Comparison of ENCODE assay signal across 1 cellular context in genomic region chr16:28589930-28590329, GRCh38.
TF ChIP-seq lines count a peak whose summit lies in the region.

No MANE protein-coding gene starts in this region.

TF ChIP-seq in HepG2, 621 proteins besides CTCF, POLR2A, EP300 and RAD21:
- TF ChIP-seq AGO1 (IDR thresholded peaks at IDR 0.05; ENCODE audit: low read depth, low read length, poor library complexity, severe bottlenecking) (peak; percentile 36), GFI1 (CRISPR knock-in tag; IDR thresholded peaks at IDR 0.05; ENCODE audit: borderline replicate concordance) (no peak), RBFOX2 (IDR thresholded peaks at IDR 0.05; ENCODE audit: low read depth, low read length) (peak; percentile 58; the same call in 1 of the 2 replicates), ZBTB44 (CRISPR knock-in tag; IDR thresholded peaks at IDR 0.05) (no peak), MEIS1 (CRISPR knock-in tag; IDR thresholded peaks at IDR 0.05; ENCODE audit: borderline replicate concordance) (no peak), ZSCAN20 (CRISPR knock-in tag; IDR thresholded peaks at IDR 0.05; ENCODE audit: borderline replicate concordance) (no peak), SNAI1 (CRISPR knock-in tag; IDR thresholded peaks at IDR 0.05; ENCODE audit: borderline replicate concordance) (no peak), AHDC1 (CRISPR knock-in tag; IDR thresholded peaks at IDR 0.05; ENCODE audit: borderline replicate concordance) (no peak), ZFP91 (CRISPR knock-in tag; IDR thresholded peaks at IDR 0.05; ENCODE audit: borderline replicate concordance) (0 out of 2 replicates have a peak, but pooled peaks have one; percentile 17), KLF12 (CRISPR knock-in tag; IDR thresholded peaks at IDR 0.05; ENCODE audit: borderline replicate concordance) (no peak)
